8 cellular contexts compared by ENCODE assay signal in genomic region chr2:216694201-216694825, GRCh38. TPM values are rescaled to one million over a fixed set of nuclear protein-coding genes. Genes with fewer than 3 reads are reported as not detected.
DNase-seq lines count a peak whose midpoint lies in the region; ATAC-seq and FAIRE-seq lines count a peak whose summit lies in the region.

No MANE protein-coding gene starts in this region.

- peak overlapping the region; percentile 78 for H3K14ac ChIP-seq in trophoblast cell (ENCODE audit: low read length)

- H3K27ac Mint-ChIP-seq in activated naive CD8-positive, alpha-beta T cell treated with anti-CD3 and anti-CD28 coated beads for 36 hours, result no peak overlapping the region

- H4K91ac ChIP-seq in trophoblast cell (ENCODE audit: low read depth, low read length), result peak overlapping the region; percentile 92

- H3K9me3 Mint-ChIP-seq in activated naive CD8-positive, alpha-beta T cell treated with anti-CD3 and anti-CD28 coated beads for 36 hours, result no peaks in the 10 kb centered on the region

- no peaks in the 10 kb centered on the region for H3K36me3 Mint-ChIP-seq in activated naive CD8-positive, alpha-beta T cell treated with anti-CD3 and anti-CD28 coated beads for 36 hours

- H3K18ac ChIP-seq in trophoblast cell (ENCODE audit: low read length), result peak overlapping the region; percentile 80

- H3K9ac ChIP-seq in trophoblast cell (ENCODE audit: low read length), result peak overlapping the region; percentile 82

- no peak overlapping the region for H3K23ac ChIP-seq in trophoblast cell (ENCODE audit: low read length)

- H3K4me2 ChIP-seq in trophoblast cell (ENCODE audit: low read length), result peak overlapping the region; percentile 91

- H4K8ac ChIP-seq in trophoblast cell (ENCODE audit: low read depth, low read length), result peak overlapping the region; percentile 90

- H3K4me3 ChIP-seq in trophoblast cell (ENCODE audit: low read depth, low read length), result peak overlapping the region; percentile 82

- peak; percentile 55 for DNase-seq in ELR (ENCODE audit: low read depth)
- peak; percentile 87 for DNase-seq in NCI-H2227 (lab: John Stamatoyannopoulos, UW; ENCODE audit: unreplicated experiment)
- peak; percentile 64 for DNase-seq in activated naive CD8-positive, alpha-beta T cell treated with anti-CD3 and anti-CD28 coated beads for 36 hours
- DNase-seq in cardiac septum (ENCODE audit: low spot score), result peak; percentile 76
- no peak for DNase-seq in trophoblast cell
- no peak for DNase-seq in RCC 7860 (ENCODE audit: low spot score)
- DNase-seq in foreskin melanocyte, result no peak

- peak overlapping the region; percentile 11 for H2AK5ac ChIP-seq in trophoblast cell (ENCODE audit: low read length)

- H4K12ac ChIP-seq in trophoblast cell (ENCODE audit: low read depth, low read length), result peak overlapping the region; percentile 67

- peaks cover 17% of the 10 kb centered on the region for H3K79me1 ChIP-seq in trophoblast cell (ENCODE audit: low read length)

- H3K4me1 ChIP-seq in trophoblast cell (ENCODE audit: control insufficient read depth in 1 of 2, insufficient read depth in 2 of 2, low read length in 2 of 2), result peaks cover 24 to 41% of the 10 kb centered on the region in 2 experiments

- H2AFZ ChIP-seq in trophoblast cell (ENCODE audit: insufficient read depth, low read length, poor library complexity), result peak overlapping the region; percentile 88

- no peaks in the 10 kb centered on the region for H3K9me3 ChIP-seq in trophoblast cell (ENCODE audit: insufficient read depth, low read depth, low read length)

- no peak for FAIRE-seq in RCC 7860 (lab: Jason Lieb, UNC)

- peak overlapping the region; percentile 71 for H3K4me3 Mint-ChIP-seq in activated naive CD8-positive, alpha-beta T cell treated with anti-CD3 and anti-CD28 coated beads for 36 hours

- peak overlapping the region; percentile 22 for H2BK5ac ChIP-seq in trophoblast cell (ENCODE audit: low read depth, low read length, poor library complexity)

- peaks cover 4 to 8% of the 10 kb centered on the region in 2 experiments for H3K36me3 ChIP-seq in trophoblast cell (ENCODE audit: control insufficient read depth in 1 of 2, insufficient read depth in 2 of 2, low read length in 2 of 2)

- peak overlapping the region; percentile 83 for H2BK120ac ChIP-seq in trophoblast cell (ENCODE audit: insufficient read depth, low read length, poor library complexity)

- peak overlapping the region; percentile 72 for H3K27ac ChIP-seq in trophoblast cell (ENCODE audit: low read depth, low read length)

- H2BK12ac ChIP-seq in trophoblast cell (ENCODE audit: low read length), result peak overlapping the region; percentile 62

- H3K27me3 Mint-ChIP-seq in activated naive CD8-positive, alpha-beta T cell treated with anti-CD3 and anti-CD28 coated beads for 36 hours, result peaks cover 83% of the 10 kb centered on the region

- peaks cover 8% of the 10 kb centered on the region for H3K79me2 ChIP-seq in trophoblast cell (ENCODE audit: control insufficient read depth, insufficient read depth, low read length, poor library complexity)

- WGBS in trophoblast cell (ENCODE audit: extremely low coverage, insufficient coverage, insufficient read length), result no CpG with 5 or more reads among the region's 56 CpGs

- ATAC-seq in HG02678 (IDR thresholded peaks at IDR 0.05; ENCODE audit: unreplicated experiment), result no peak

- peak overlapping the region; percentile 82 for H3K4ac ChIP-seq in trophoblast cell (ENCODE audit: low read depth, low read length)

- H3K4me1 Mint-ChIP-seq in activated naive CD8-positive, alpha-beta T cell treated with anti-CD3 and anti-CD28 coated beads for 36 hours, result peaks cover 25% of the 10 kb centered on the region

- intact Hi-C loops in cardiac septum (cut with DNase I), result no loop called here

- H3K27me3 ChIP-seq in trophoblast cell (ENCODE audit: insufficient read depth, low read length), result peaks cover 7% of the 10 kb centered on the region

RNA-seq across cellular contexts. Expression of gene IGFBP5, which starts 1.0 kb away (rescaled TPM):
- not detected for total RNA-seq in activated naive CD8-positive, alpha-beta T cell treated with anti-CD3 and anti-CD28 coated beads for 36 hours
- 191 TPM for total RNA-seq in cardiac septum
- 356 and 375 TPM in 2 replicates for polyA plus RNA-seq in trophoblast cell (2013)

Comparison
In these comparisons a context has a peak if more than half of its experiments do, and no peak if none do; other contexts are left out.
1. DNase-seq: peak in ELR (single experiment), NCI-H2227 (single experiment), activated naive CD8-positive, alpha-beta T cell treated with anti-CD3 and anti-CD28 coated beads for 36 hours (single experiment) and cardiac septum (single experiment); none in trophoblast cell (0 of 2), RCC 7860 (single experiment) and foreskin melanocyte (single experiment).
2. RNA of gene IGFBP5, which starts 1.0 kb away (total RNA-seq): 191 TPM in cardiac septum (single experiment); not detected in activated naive CD8-positive, alpha-beta T cell treated with anti-CD3 and anti-CD28 coated beads for 36 hours; every median in the first group is over 100 times any median in the second.